ENCODE assay signal across 17 cellular contexts in genomic region chr7:22779697-22780096, GRCh38. TPM values are rescaled to one million over a fixed set of nuclear protein-coding genes. Genes with fewer than 3 reads are reported as not detected.
DNase-seq lines count a peak whose midpoint lies in the region; TF ChIP-seq lines count a peak whose summit lies in the region.
"Had no signal": no experiment of that assay in that cellular context is flagged by ENCODE, and none has a peak within 500 bp of the region (broad histone marks: within the 10 kb centered on the region; RNA-seq: fewer than 3 reads in every experiment).

No MANE protein-coding gene starts in this region.

- TF ChIP-seq CTCF in HFFc6 (IDR thresholded peaks at IDR 0.05) (no peak), PC-9 (conservative IDR thresholded peaks at IDR 0.05) (no peak), osteoblast (IDR thresholded peaks at IDR 0.05; ENCODE audit: extremely low read depth, low read depth, low read length) (no peak), foreskin fibroblast (IDR thresholded peaks at IDR 0.05; ENCODE audit: low read depth, low read length) (no peak), endothelial cell (IDR thresholded peaks at IDR 0.05; ENCODE audit: unreplicated experiment) (no peak)

- H3K9me3 Mint-ChIP-seq in HFFc6, result no peaks in the 10 kb centered on the region
- H3K9me3 Mint-ChIP-seq in activated naive CD4-positive, alpha-beta T cell treated with anti-CD3 and anti-CD28 coated beads, Interleukin-2, amount 10 ng/mL, durations not matched to agents 7 days and 5 days, result no peaks in the 10 kb centered on the region
- H3K9me3 Mint-ChIP-seq in endothelial cell (ENCODE audit: unreplicated experiment), result no peaks in the 10 kb centered on the region
- H3K9me3 Mint-ChIP-seq: CD4-positive, alpha-beta T cell; IgD-negative memory B cell had no signal

- no peaks in the 10 kb centered on the region for H3K9me3 ChIP-seq in PC-9 (ENCODE audit: insufficient read depth, low read depth)
- no peaks in the 10 kb centered on the region for H3K9me3 ChIP-seq in osteoblast (ENCODE audit: low read depth, low read length)
- H3K9me3 ChIP-seq: BLaER1 treated with 17β-estradiol and CSF1 and Interleukin-3, amounts not matched to agents 10 nM and 100 nM had no signal

- H3K36me3 ChIP-seq in PC-9 (ENCODE audit: low read depth) (no peaks in the 10 kb centered on the region), osteoblast (ENCODE audit: insufficient read depth, low read length) (no peaks in the 10 kb centered on the region)
- H3K36me3 ChIP-seq: BLaER1 treated with 17β-estradiol and CSF1 and Interleukin-3, amounts not matched to agents 10 nM and 100 nM had no signal

- no peaks in the 10 kb centered on the region; the same call in 1 of the 2 replicates for H3K27me3 Mint-ChIP-seq in HFFc6 (ENCODE audit: insufficient read depth)
- peaks cover 23% of the 10 kb centered on the region for H3K27me3 Mint-ChIP-seq in activated naive CD4-positive, alpha-beta T cell treated with anti-CD3 and anti-CD28 coated beads, Interleukin-2, amount 10 ng/mL, durations not matched to agents 7 days and 5 days
- peaks cover 4% of the 10 kb centered on the region for H3K27me3 Mint-ChIP-seq in endothelial cell (ENCODE audit: unreplicated experiment)
- H3K27me3 Mint-ChIP-seq: IgD-negative memory B cell had no signal

- no peaks in the 10 kb centered on the region for H3K4me1 ChIP-seq in PC-9 (replicated peaks; ENCODE audit: insufficient read depth)
- H3K4me1 ChIP-seq in osteoblast (ENCODE audit: insufficient read depth, low read length), result peaks cover 33% of the 10 kb centered on the region

- no peak overlapping the region for H3K4me2 ChIP-seq in PC-9
- H3K4me2 ChIP-seq in osteoblast (ENCODE audit: insufficient read depth, low read length), result no peak overlapping the region
- H3K4me2 ChIP-seq: BLaER1 treated with 17β-estradiol and CSF1 and Interleukin-3, amounts not matched to agents 10 nM and 100 nM had no signal

- peak overlapping the region; percentile 66 for H3K4me3 Mint-ChIP-seq in HFFc6
- no peak overlapping the region for H3K4me3 Mint-ChIP-seq in activated naive CD4-positive, alpha-beta T cell treated with anti-CD3 and anti-CD28 coated beads, Interleukin-2, amount 10 ng/mL, durations not matched to agents 7 days and 5 days
- H3K4me3 Mint-ChIP-seq in endothelial cell (ENCODE audit: unreplicated experiment), result no peak overlapping the region
- H3K4me3 Mint-ChIP-seq: CD4-positive, alpha-beta T cell; IgD-negative memory B cell had no signal

- POLR2A ChIA-PET in PC-9 (lab: Charles Lee; ENCODE audit: unreplicated experiment), result no interaction called here

- H3K4me3 ChIP-seq in PC-9, result no peak overlapping the region
- no peak overlapping the region for H3K4me3 ChIP-seq in osteoblast (ENCODE audit: insufficient read depth, low read length)
- H3K4me3 ChIP-seq in foreskin fibroblast (ENCODE audit: low read depth in 1 of 2, low read length in 2 of 2), result no peak overlapping the region
- H3K4me3 ChIP-seq: BLaER1 treated with 17β-estradiol and CSF1 and Interleukin-3, amounts not matched to agents 10 nM and 100 nM had no signal

- H2AFZ ChIP-seq in PC-9, result no peak overlapping the region
- H2AFZ ChIP-seq in osteoblast (ENCODE audit: low read length), result no peak overlapping the region

- H3K4me1 Mint-ChIP-seq in HFFc6 (ENCODE audit: low read depth), result peaks cover 76% of the 10 kb centered on the region
- no peaks in the 10 kb centered on the region for H3K4me1 Mint-ChIP-seq in activated naive CD4-positive, alpha-beta T cell treated with anti-CD3 and anti-CD28 coated beads, Interleukin-2, amount 10 ng/mL, durations not matched to agents 7 days and 5 days
- peaks cover 3% of the 10 kb centered on the region for H3K4me1 Mint-ChIP-seq in endothelial cell (ENCODE audit: unreplicated experiment)
- H3K4me1 Mint-ChIP-seq: IgD-negative memory B cell had no signal

- no peaks in the 10 kb centered on the region for H3K9me2 ChIP-seq in PC-9 (ENCODE audit: insufficient read depth)

- H3K79me2 ChIP-seq in PC-9 (ENCODE audit: low read depth) (no peaks in the 10 kb centered on the region), osteoblast (ENCODE audit: insufficient read depth, low read length) (no peaks in the 10 kb centered on the region)

- H3K27me3 ChIP-seq in PC-9 (ENCODE audit: insufficient read depth, low read depth), result no peaks in the 10 kb centered on the region
- H3K27me3 ChIP-seq in osteoblast (ENCODE audit: insufficient read depth, low read length), result no peaks in the 10 kb centered on the region
- H3K27me3 ChIP-seq: BLaER1 treated with 17β-estradiol and CSF1 and Interleukin-3, amounts not matched to agents 10 nM and 100 nM had no signal

- H3K27ac ChIP-seq in PC-9 (no peak overlapping the region), osteoblast (ENCODE audit: low read depth, low read length) (peak overlapping the region; percentile 78)
- H3K27ac ChIP-seq: BLaER1 treated with 17β-estradiol and CSF1 and Interleukin-3, amounts not matched to agents 10 nM and 100 nM; HL-60 had no signal

- DNase-seq in EL (peak; percentile 19), HFFc6 (no peak), PC-9 (peak; percentile 2 to 46), osteoblast (ENCODE audit: insufficient read length, low spot score, missing footprints) (no peak), foreskin fibroblast (no peak), endothelial cell (ENCODE audit: low spot score) (no peak), glomerular visceral epithelial cell (ENCODE audit: extremely low spot score) (no peak)
- DNase-seq in activated naive CD4-positive, alpha-beta T cell treated with anti-CD3 and anti-CD28 coated beads, Interleukin-2, amount 10 ng/mL, durations not matched to agents 7 days and 5 days, result no peak
- DNase-seq: ACHN; Calu3; CD4-positive, alpha-beta T cell; DMS 273 treated with DMSO at 0.1 percent for 48 hours; DMS79 had no signal

- H4K20me1 ChIP-seq in PC-9 (ENCODE audit: insufficient read depth), result no peaks in the 10 kb centered on the region
- H4K20me1 ChIP-seq in osteoblast (ENCODE audit: insufficient read depth, low read length), result no peaks in the 10 kb centered on the region
- H4K20me1 ChIP-seq: BLaER1 treated with 17β-estradiol and CSF1 and Interleukin-3, amounts not matched to agents 10 nM and 100 nM had no signal

- H3F3A ChIP-seq in PC-9 (ENCODE audit: insufficient read depth, low read depth), result no peaks in the 10 kb centered on the region; the same call in 1 of the 2 replicates

- peak overlapping the region; percentile 55; the same call in 1 of the 2 replicates for H3K27ac Mint-ChIP-seq in HFFc6
- no peak overlapping the region for H3K27ac Mint-ChIP-seq in activated naive CD4-positive, alpha-beta T cell treated with anti-CD3 and anti-CD28 coated beads, Interleukin-2, amount 10 ng/mL, durations not matched to agents 7 days and 5 days
- no peak overlapping the region for H3K27ac Mint-ChIP-seq in endothelial cell (ENCODE audit: unreplicated experiment)
- H3K27ac Mint-ChIP-seq: CD4-positive, alpha-beta T cell; IgD-negative memory B cell had no signal

- BruUV-seq in PC-9 (replicated peaks; lab: Mats Ljungman, UMichigan), result no TSS peak

- CTCF ChIA-PET in PC-9 (lab: Charles Lee), result no interaction called here
- CTCF ChIA-PET in activated naive CD4-positive, alpha-beta T cell treated with anti-CD3 and anti-CD28 coated beads, Interleukin-2, amount 10 ng/mL, durations not matched to agents 7 days and 5 days (lab: Charles Lee), result interaction anchor here (1.2 to 2.0 kb wide), 2 partner anchors 52 to 275 kb away, joined by 3 to 5 read pairs; partner anchors contain the start of gene IL6

- no peaks in the 10 kb centered on the region for H3K36me3 Mint-ChIP-seq in HFFc6 (ENCODE audit: low read depth)
- no peaks in the 10 kb centered on the region for H3K36me3 Mint-ChIP-seq in activated naive CD4-positive, alpha-beta T cell treated with anti-CD3 and anti-CD28 coated beads, Interleukin-2, amount 10 ng/mL, durations not matched to agents 7 days and 5 days
- no peaks in the 10 kb centered on the region for H3K36me3 Mint-ChIP-seq in endothelial cell (ENCODE audit: low read depth, unreplicated experiment)
- H3K36me3 Mint-ChIP-seq: IgD-negative memory B cell had no signal

- intact Hi-C loops in PC-9 (cut with micrococcal nuclease; ENCODE audit: unreplicated experiment), result no loop called here

RNA-seq across cellular contexts. Expression of gene TOMM7, which starts 43.0 kb away (rescaled TPM):
- total RNA-seq in HFFc6 (2021; fragmentation: NEBNext Ultra II Directional; extraction: Animal tissue kit (Norgen Biotek cat#: 25700)), result 100 to 1,000 TPM; 234 to 372 (median 324) TPM
- total RNA-seq in PC-9 (2021) (588 and 703 TPM in 2 replicates), osteoblast (144 and 197 TPM in 2 replicates), endothelial cell (ENCODE audit: unreplicated experiment) (191 TPM)

RNA-seq across cellular contexts. Expression of gene IL6, which starts 52.7 kb away (rescaled TPM):
- total RNA-seq in HFFc6 (2021; fragmentation: NEBNext Ultra II Directional; extraction: Animal tissue kit (Norgen Biotek cat#: 25700)), result 10 to 100 TPM; 21.3 to 55.1 (median 50.0) TPM
- total RNA-seq in PC-9 (2021), result 1.4 and 1.7 TPM in 2 replicates
- 37.4 and 52.8 TPM in 2 replicates for total RNA-seq in osteoblast
- not detected for total RNA-seq in endothelial cell (ENCODE audit: unreplicated experiment)
- total RNA-seq: A172; CD4-positive, alpha-beta T cell had no signal

Comparison
In these comparisons a context has a peak if more than half of its experiments do, and no peak if none do; other contexts are left out.
1. DNase-seq: peak in EL (single experiment) and PC-9 (2 of 2); none in HFFc6 (single experiment), osteoblast (single experiment), activated naive CD4-positive, alpha-beta T cell treated with anti-CD3 and anti-CD28 coated beads, Interleukin-2, amount 10 ng/mL, durations not matched to agents 7 days and 5 days (single experiment), foreskin fibroblast (0 of 2), endothelial cell (single experiment) and glomerular visceral epithelial cell (single experiment).